ENCODE assay signal across 17 cellular contexts in genomic region chr9:129353697-129354336, GRCh38.
DNase-seq lines count a peak whose midpoint lies in the region; ATAC-seq and TF ChIP-seq lines count a peak whose summit lies in the region.
"Had no signal": no experiment of that assay in that cellular context is flagged by ENCODE, and none has a peak within 500 bp of the region (broad histone marks: within the 10 kb centered on the region; RNA-seq: fewer than 3 reads in every experiment).

No MANE protein-coding gene starts in this region.

- H3K4me2 ChIP-seq in hepatocyte: peak overlapping the region; percentile 96

- H3K4me3 ChIP-seq in brain microvascular endothelial cell (ENCODE audit: low read depth, low read length): no peak overlapping the region
- H3K4me3 ChIP-seq in hepatocyte: no peak overlapping the region
- H3K4me3 ChIP-seq in stomach: no peak overlapping the region

- H2AFZ ChIP-seq in hepatocyte: no peak overlapping the region

- H3K4me1 ChIP-seq in hepatocyte (ENCODE audit: insufficient read depth) (peaks cover 22% of the 10 kb centered on the region), stomach (peaks cover 19 to 37% (median 29%) of the 10 kb centered on the region in 4 donors)

- no peak overlapping the region for H3K27ac Mint-ChIP-seq in progenitor cell of endocrine pancreas
- H3K27ac Mint-ChIP-seq: activated CD4-positive, alpha-beta T cell treated with anti-CD3 and anti-CD28 coated beads, Interleukin-2, amount 10 ng/mL, durations not matched to agents 24 days and 14 days; activated naive CD4-positive, alpha-beta T cell treated with anti-CD3 and anti-CD28 coated beads, Interleukin-2, amount 50 U/mL, for 72 hours; immature natural killer cell had no signal

- in situ Hi-C loops in brain microvascular endothelial cell (cut with HindIII; ENCODE audit: low pct_ligation_motif_present, low sequenced_read_pairs): no loop called here

- H3K9me3 ChIP-seq in hepatocyte (ENCODE audit: low read depth) (no peaks in the 10 kb centered on the region), stomach (peaks cover 7 to 16% (median 15%) of the 10 kb centered on the region in 4 donors)

- H3K36me3 ChIP-seq in brain microvascular endothelial cell (replicated peaks): no peaks in the 10 kb centered on the region
- no peaks in the 10 kb centered on the region for H3K36me3 ChIP-seq in hepatocyte (replicated peaks; ENCODE audit: insufficient read depth, low read depth)
- H3K36me3 ChIP-seq in stomach: no peaks in the 10 kb centered on the region

- H3K36me3 Mint-ChIP-seq in progenitor cell of endocrine pancreas (ENCODE audit: insufficient read depth): no peaks in the 10 kb centered on the region
- H3K36me3 Mint-ChIP-seq: immature natural killer cell had no signal

- DNase-seq in HT1080 (ENCODE audit: low read depth) (peak; percentile 27), brain microvascular endothelial cell (no peak), hepatocyte (ENCODE audit: low spot score) (no peak), stomach (no peak), NCI-H146 treated with DMSO at 0.1 percent for 48 hours (lab: John Stamatoyannopoulos, UW; ENCODE audit: unreplicated experiment) (no peak), progenitor cell of endocrine pancreas (ENCODE audit: low spot score, unreplicated experiment) (no peak)
- DNase-seq: activated CD4-positive, alpha-beta T cell treated with anti-CD3 and anti-CD28 coated beads, Interleukin-2, amount 10 ng/mL, durations not matched to agents 24 days and 14 days; immature natural killer cell; NCI-H1417 treated with DMSO at 0.1 percent for 48 hours; NCI-H226; NK-92 treated with Interleukin-12 subunit alpha and Interleukin-12 subunit beta, amount 100 ng/mL, for 24 hours; small intestine; stimulated activated naive CD8-positive, alpha-beta T cell treated with anti-CD3 and anti-CD28 coated beads, Interleukin-15, Interleukin-2, amounts not matched to agents 100 U/mL and 50 U/mL, for 24 hours had no signal

- H3K27me3 Mint-ChIP-seq in progenitor cell of endocrine pancreas: no peaks in the 10 kb centered on the region

- TF ChIP-seq EP300 in stomach (IDR thresholded peaks at IDR 0.05): no peak

- no peaks in the 10 kb centered on the region for H3K9me2 ChIP-seq in hepatocyte (replicated peaks; ENCODE audit: insufficient read depth)

- no peak overlapping the region for H3K27ac ChIP-seq in brain microvascular endothelial cell
- peak overlapping the region; percentile 90 for H3K27ac ChIP-seq in hepatocyte
- peak overlapping the region in 3 of 5 donors; percentile 75 to 85 (median 84) for H3K27ac ChIP-seq in stomach

- H4K20me1 ChIP-seq in hepatocyte (ENCODE audit: insufficient read depth, poor library complexity, severe bottlenecking): no peaks in the 10 kb centered on the region

- no peak overlapping the region for H3K4me3 Mint-ChIP-seq in progenitor cell of endocrine pancreas (ENCODE audit: low read depth)
- H3K4me3 Mint-ChIP-seq: activated CD4-positive, alpha-beta T cell treated with anti-CD3 and anti-CD28 coated beads, Interleukin-2, amount 10 ng/mL, durations not matched to agents 24 days and 14 days; B cell; immature natural killer cell had no signal

- H3K27me3 ChIP-seq in brain microvascular endothelial cell (replicated peaks): no peaks in the 10 kb centered on the region
- H3K27me3 ChIP-seq in hepatocyte: no peaks in the 10 kb centered on the region
- peaks cover 0 to 12% (median 7%) of the 10 kb centered on the region in 3 donors for H3K27me3 ChIP-seq in stomach

- TF ChIP-seq CTCF in brain microvascular endothelial cell (IDR thresholded peaks at IDR 0.05; ENCODE audit: low read depth, low read length, missing control alignments) (peak; percentile 5), hepatocyte (IDR thresholded peaks at IDR 0.05; ENCODE audit: poor library complexity) (no peak), stomach (IDR thresholded peaks at IDR 0.05) (no peak), progenitor cell of endocrine pancreas (IDR thresholded peaks at IDR 0.05; ENCODE audit: unreplicated experiment) (no peak)

- H3K9me3 Mint-ChIP-seq in progenitor cell of endocrine pancreas (ENCODE audit: low read depth): peaks cover 4% of the 10 kb centered on the region

- TF ChIP-seq POLR2A in stomach (IDR thresholded peaks at IDR 0.05): no peak

- WGBS in hepatocyte (ENCODE audit: low lambda C conversion rate, missing lambda C conversion rate): 86% methylated on average over 12 of the region's 12 CpGs
- 70 to 82% (median 76%) methylated on average over 11 to 12 of the region's 12 CpGs for WGBS in stomach, 5 donors

- ATAC-seq in HG03571 (IDR thresholded peaks at IDR 0.05; ENCODE audit: unreplicated experiment): no peak
- no peak for ATAC-seq in HG02678 (IDR thresholded peaks at IDR 0.05; ENCODE audit: unreplicated experiment)
- ATAC-seq: activated naive CD4-positive, alpha-beta T cell treated with anti-CD3 and anti-CD28 coated beads, Interleukin-2, amount 50 U/mL, for 72 hours; stimulated activated naive CD8-positive, alpha-beta T cell treated with anti-CD3 and anti-CD28 coated beads, Interleukin-15, Interleukin-2, amounts not matched to agents 100 U/mL and 50 U/mL, for 24 hours had no signal

- H3K4me1 Mint-ChIP-seq in progenitor cell of endocrine pancreas (ENCODE audit: low read depth): peaks cover 3% of the 10 kb centered on the region
- H3K4me1 Mint-ChIP-seq: activated CD4-positive, alpha-beta T cell treated with anti-CD3 and anti-CD28 coated beads, Interleukin-2, amount 10 ng/mL, durations not matched to agents 24 days and 14 days had no signal

- intact Hi-C loops in stomach (cut with DNase I; ENCODE audit: low total_unique reads): no loop called here

- H3K79me2 ChIP-seq in hepatocyte: no peaks in the 10 kb centered on the region
